ENCODE assay signal across 12 cellular contexts in the genomic region with DNA sequence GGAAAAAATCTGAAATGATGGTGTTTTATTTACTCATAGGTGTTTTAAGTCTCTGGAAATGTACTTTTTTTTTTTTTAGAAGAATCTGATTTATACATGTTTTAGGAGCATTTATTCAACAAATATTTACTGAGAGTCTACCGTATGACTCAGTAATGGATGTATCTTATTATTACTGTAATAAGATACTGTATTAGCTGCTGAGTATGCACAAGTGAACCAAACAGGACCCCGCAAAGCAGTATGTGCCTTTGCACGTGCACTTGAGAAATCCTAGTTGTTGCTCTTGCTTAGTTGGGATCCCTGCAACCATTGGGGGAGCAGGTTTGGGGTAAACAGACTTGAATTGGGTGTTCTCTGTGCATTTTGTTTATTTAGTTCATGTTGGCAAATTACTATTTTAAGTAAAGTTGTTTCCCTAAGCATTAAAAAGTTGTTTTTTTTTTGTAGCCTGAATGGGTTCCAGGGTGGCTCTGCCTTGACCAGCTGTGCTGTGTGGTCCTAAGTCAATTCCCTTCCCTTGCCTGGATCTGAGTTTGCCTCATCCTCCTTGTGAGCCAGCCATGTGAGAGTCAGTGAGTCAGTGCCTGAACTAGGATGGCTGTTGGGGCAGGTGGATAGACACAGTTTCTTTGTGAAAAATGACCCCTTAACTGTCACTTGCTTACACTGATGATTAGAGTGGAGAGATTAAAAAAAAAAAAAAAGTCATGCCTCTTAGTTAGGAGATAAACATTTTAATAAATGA.
"Had no signal": no experiment of that assay in that cellular context is flagged by ENCODE, and none has a peak within 500 bp of the region (broad histone marks: within the 10 kb centered on the region; RNA-seq: fewer than 3 reads in every experiment).

No MANE protein-coding gene starts in this region.

- H3K4me3 ChIP-seq: dorsolateral prefrontal cortex had no signal

- DNase-seq: activated CD4-positive, alpha-beta memory T cell treated with anti-CD3 and anti-CD28 coated beads for 36 hours; activated CD8-positive, alpha-beta memory T cell treated with anti-CD3 and anti-CD28 coated beads, Interleukin-2, amount 10 ng/mL, durations not matched to agents 7 days and 5 days; activated effector memory CD4-positive, alpha-beta T cell treated with anti-CD3 and anti-CD28 coated beads, Interleukin-2, amount 50 U/mL, for 16 hours; activated T-cell treated with anti-CD3 and anti-CD28 coated beads, Interleukin-2, amount 50 U/mL, for 24 hours; dorsolateral prefrontal cortex; endodermal cell; erythroblast; nephron progenitor cell; stimulated activated CD4-positive, alpha-beta T cell treated with anti-CD3 and anti-CD28 coated beads, Interleukin-2, amount 100 ng/mL, for 24 hours; T-helper 17 cell; WERI-Rb-1 had no signal

- H3K27ac ChIP-seq: WERI-Rb-1 had no signal

- ATAC-seq: activated CD8-positive, alpha-beta memory T cell treated with anti-CD3 and anti-CD28 coated beads, Interleukin-2, amount 10 ng/mL, durations not matched to agents 7 days and 5 days; sciatic nerve; T-helper 17 cell had no signal

- H3K27me3 ChIP-seq: dorsolateral prefrontal cortex had no signal
